8 cellular contexts compared by ENCODE assay signal in genomic region chr6:130020106-130020851, GRCh38. TPM values are rescaled to one million over a fixed set of nuclear protein-coding genes. Genes with fewer than 3 reads are reported as not detected.
A peak's percentile ranks its signal among the peaks of the same experiment; 100 is the strongest.
DNase-seq lines count a peak whose midpoint lies in the region; TF ChIP-seq lines count a peak whose summit lies in the region.

No MANE protein-coding gene starts in this region.

- 1% methylated on average over 49 to 67 of the region's 79 CpGs for WGBS in testis, 2 donors

- no peaks in the 10 kb centered on the region for H3K36me3 ChIP-seq in testis (ENCODE audit: low read depth, missing control alignments)

- H3K27ac ChIP-seq in testis, result peak overlapping the region; percentile 94 to 97

- H3K9me3 ChIP-seq in testis, result no peaks in the 10 kb centered on the region

- intact Hi-C loops in testis (cut with DNase I; ENCODE audit: low total_unique reads), result no loop called here

- no peak for TF ChIP-seq POLR2A in testis (IDR thresholded peaks at IDR 0.05)

- peak overlapping the region; percentile 97 to 100 (median 100) for H3K4me3 Mint-ChIP-seq in IgD-negative memory B cell

- H3K4me1 ChIP-seq in testis, result no peaks in the 10 kb centered on the region

- H3K4me1 Mint-ChIP-seq in IgD-negative memory B cell, result peaks cover 9 to 33% (median 16%) of the 10 kb centered on the region in 3 donors

- H3K36me3 Mint-ChIP-seq in IgD-negative memory B cell, result no peaks in the 10 kb centered on the region

- peak overlapping the region; percentile 96 to 99 (median 99) for H3K27ac Mint-ChIP-seq in IgD-negative memory B cell

- no peaks in the 10 kb centered on the region for H3K9me3 Mint-ChIP-seq in IgD-negative memory B cell

- DNase-seq in ELR (ENCODE audit: low read depth), result peak; percentile 46
- DNase-seq in activated T-cell treated with anti-CD3 and anti-CD28 coated beads for 24 hours (ENCODE audit: low read depth), result peak; percentile 7
- no peak for DNase-seq in epithelial cell of proximal tubule (ENCODE audit: low read depth)
- peak; percentile 31 for DNase-seq in myocyte (ENCODE audit: low read depth)
- peak; percentile 47 for DNase-seq in testis
- DNase-seq in islet precursor cell, result no peak
- no peak for DNase-seq in NCI-H1436 (lab: John Stamatoyannopoulos, UW)

- H3K27me3 Mint-ChIP-seq in IgD-negative memory B cell, result no peaks in the 10 kb centered on the region

- H3K4me3 ChIP-seq in epithelial cell of proximal tubule (ENCODE audit: low read depth, low read length), result peak overlapping the region; percentile 87
- H3K4me3 ChIP-seq in testis, result peak overlapping the region; percentile 69 to 92

- TF ChIP-seq CTCF in epithelial cell of proximal tubule (conservative IDR thresholded peaks at IDR 0.05; ENCODE audit: low read depth, low read length), result no peak
- no peak for TF ChIP-seq CTCF in testis (IDR thresholded peaks at IDR 0.05)

- H3K27me3 ChIP-seq in testis, result no peaks in the 10 kb centered on the region

RNA-seq across cellular contexts. Expression of gene L3MBTL3, which starts 1.9 kb away (rescaled TPM):
- polyA plus RNA-seq in IgD-negative memory B cell (13.5 TPM), testis (ENCODE audit: insufficient read depth, low read depth, low replicate concordance) (11.0 TPM)
- total RNA-seq in epithelial cell of proximal tubule (6.3 and 9.6 TPM in 2 replicates), myocyte (6.5 and 13.8 TPM in 2 replicates), testis (10 to 100 TPM; 25.0 to 32.3 TPM)
- 4.1 TPM for polyA plus RNA-seq in myocyte (2012)

Comparison
In these comparisons a context has a peak if more than half of its experiments do, and no peak if none do; other contexts are left out.
1. DNase-seq: peak in ELR (single experiment), activated T-cell treated with anti-CD3 and anti-CD28 coated beads for 24 hours (single experiment), myocyte (single experiment) and testis (single experiment); none in epithelial cell of proximal tubule (single experiment), islet precursor cell (single experiment) and NCI-H1436 (single experiment).